ENCODE assay signal across 16 cellular contexts in the genomic region with DNA sequence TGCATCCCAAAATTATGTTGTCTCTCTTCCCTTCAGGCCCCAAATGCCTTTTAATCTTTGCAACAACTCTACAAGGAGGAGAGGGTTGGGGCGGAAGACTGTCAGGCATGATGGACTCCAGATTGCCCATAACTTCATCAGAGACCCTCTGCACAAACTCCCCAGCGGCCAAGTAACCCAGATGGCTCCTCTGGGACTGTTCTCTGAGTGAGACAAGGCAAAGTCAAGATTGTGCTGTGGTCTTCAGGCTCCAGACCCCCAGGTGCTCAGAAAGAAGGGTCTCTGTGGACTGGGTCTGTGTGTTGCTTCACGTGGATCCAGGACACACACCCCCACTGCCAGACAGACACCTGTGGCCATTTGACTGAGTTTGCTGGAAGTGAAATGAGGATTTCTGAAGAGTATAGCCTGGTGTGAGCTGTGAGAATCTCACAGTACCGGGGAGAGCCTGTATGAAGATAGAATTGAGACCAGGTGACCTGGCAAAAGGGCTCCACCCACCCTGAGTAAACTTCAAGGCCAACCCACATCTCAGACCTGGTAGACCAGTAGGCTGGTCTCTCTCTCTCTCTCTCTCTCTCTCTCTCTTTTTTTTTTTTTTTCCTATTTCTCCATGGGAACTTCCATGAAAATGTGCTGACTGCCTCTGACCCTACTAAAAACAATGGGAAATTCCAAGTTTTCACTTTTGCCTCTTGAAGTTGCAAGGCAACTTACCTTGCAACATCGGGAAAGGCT.
DNase-seq lines count a peak whose midpoint lies in the region; ATAC-seq and TF ChIP-seq lines count a peak whose summit lies in the region.
"Had no signal": no experiment of that assay in that cellular context is flagged by ENCODE, and none has a peak within 500 bp of the region (broad histone marks: within the 10 kb centered on the region; RNA-seq: fewer than 3 reads in every experiment).

No MANE protein-coding gene starts in this region.

- H3K79me1 ChIP-seq in mesendoderm (ENCODE audit: low read length): no peaks in the 10 kb centered on the region

- no peak overlapping the region for H4K8ac ChIP-seq in mesendoderm (ENCODE audit: low read depth, low read length)

- peaks cover 10% of the 10 kb centered on the region for H3K36me3 Mint-ChIP-seq in brain

- no peak overlapping the region for H4K5ac ChIP-seq in mesendoderm (ENCODE audit: low read length)

- H3K27ac Mint-ChIP-seq in brain: peak overlapping the region in 4 of 5 experiments; percentile 48 to 92 (median 66)

- no peak overlapping the region for H2BK120ac ChIP-seq in mesendoderm (ENCODE audit: low read depth, low read length)

- H3K27ac ChIP-seq in mesendoderm (ENCODE audit: low read depth, low read length) (no peak overlapping the region), thyroid gland (peak overlapping the region; percentile 91 to 98 (median 93)), psoas muscle (no peak overlapping the region)

- peaks cover 1 to 11% (median 6%) of the 10 kb centered on the region in 5 experiments for H3K9me3 Mint-ChIP-seq in brain

- no CpG with 5 or more reads among the region's 5 CpGs for WGBS in mesendoderm (ENCODE audit: extremely low coverage, insufficient coverage, low lambda C conversion rate)
- WGBS in thyroid gland, 2 donors: 67 to 69% methylated on average over 5 of the region's 5 CpGs
- WGBS in psoas muscle, 3 donors: 81 to 82% (median 82%) methylated on average over 5 of the region's 5 CpGs

- no peak overlapping the region for H3K23ac ChIP-seq in mesendoderm (ENCODE audit: low read length)

- H3K4me2 ChIP-seq in mesendoderm (ENCODE audit: low read length): no peak overlapping the region

- TF ChIP-seq POLR2A in thyroid gland (IDR thresholded peaks at IDR 0.05): peak in 1 of 2 donors; percentile 58

- no peak overlapping the region for H2BK15ac ChIP-seq in mesendoderm (replicated peaks; ENCODE audit: low read depth)

- no peak for ATAC-seq in psoas muscle

- TF ChIP-seq CTCF in brain (conservative IDR thresholded peaks at IDR 0.05) (no peak), thyroid gland (IDR thresholded peaks at IDR 0.05) (peak in 1 of 6 experiments; percentile 2), psoas muscle (IDR thresholded peaks at IDR 0.05) (no peak)

- H3K36me3 ChIP-seq in mesendoderm (ENCODE audit: control insufficient read depth, insufficient read depth, low read length) (no peaks in the 10 kb centered on the region), thyroid gland (no peaks in the 10 kb centered on the region), psoas muscle (ENCODE audit: insufficient read depth in 1 of 2, low read depth in 1 of 2) (no peaks in the 10 kb centered on the region)

- DNase-seq in LoVo (ENCODE audit: low spot score) (peak; percentile 43), mesendoderm (peak; percentile 17), thyroid gland (peak in 1 of 2 donors; percentile 57), psoas muscle (no peak), NCI-H1694 treated with DMSO at 0.1 percent for 48 hours (lab: John Stamatoyannopoulos, UW) (no peak), D341Med (ENCODE audit: low spot score) (no peak)
- DNase-seq: activated CD4-positive, CD25-positive, alpha-beta regulatory T cell treated with anti-CD3 and anti-CD28 coated beads, Interleukin-2, amount 50 U/mL, for 72 hours; DMS79; effector CD4-positive, alpha-beta T cell; midbrain; NCI-H146; NCI-H345; occipital lobe; stimulated activated CD4-positive, alpha-beta T cell treated with anti-CD3 and anti-CD28 coated beads, Interleukin-4, amount 100 ng/mL, for 1 hour; substantia nigra had no signal

- H2BK5ac ChIP-seq in mesendoderm (ENCODE audit: low read length): no peak overlapping the region

- no peak overlapping the region for H3K9ac ChIP-seq in mesendoderm (ENCODE audit: low read length)

- H3K18ac ChIP-seq in mesendoderm (ENCODE audit: low read length): no peak overlapping the region

- no peaks in the 10 kb centered on the region for H3K79me2 ChIP-seq in mesendoderm (ENCODE audit: control insufficient read depth, insufficient read depth, low read length)

- H3K4me1 Mint-ChIP-seq in brain: peaks cover 45% of the 10 kb centered on the region

- no peaks in the 10 kb centered on the region for H3K4me1 ChIP-seq in mesendoderm (ENCODE audit: control insufficient read depth, low read depth, low read length)
- peaks cover 57% of the 10 kb centered on the region in 2 donors for H3K4me1 ChIP-seq in thyroid gland
- H3K4me1 ChIP-seq in psoas muscle: no peaks in the 10 kb centered on the region

- H3K4me3 ChIP-seq in mesendoderm (ENCODE audit: low read length) (no peak overlapping the region), thyroid gland (replicated peaks in 1 of 3) (no peak overlapping the region), psoas muscle (no peak overlapping the region)

- H2AK5ac ChIP-seq in mesendoderm (ENCODE audit: low read length): no peak overlapping the region

- H3K4ac ChIP-seq in mesendoderm (ENCODE audit: low read depth, low read length): no peak overlapping the region

- no peak overlapping the region for H3K4me3 Mint-ChIP-seq in brain

- no peak overlapping the region for H3K56ac ChIP-seq in mesendoderm (ENCODE audit: low read length)

- H3K27me3 Mint-ChIP-seq in brain: peaks cover 3% of the 10 kb centered on the region

- H3K27me3 ChIP-seq in mesendoderm (ENCODE audit: insufficient read depth, low read length, poor library complexity): no peaks in the 10 kb centered on the region
- no peaks in the 10 kb centered on the region for H3K27me3 ChIP-seq in thyroid gland
- H3K27me3 ChIP-seq in psoas muscle (ENCODE audit: insufficient read depth in 3 of 3, low read length in 2 of 3): peaks cover 0 to 8% (median 0%) of the 10 kb centered on the region in 3 donors

- intact Hi-C loops in thyroid gland (cut with DNase I) (no loop called here), psoas muscle (cut with DNase I) (no loop called here)

- H3K9me3 ChIP-seq in thyroid gland (no peaks in the 10 kb centered on the region), psoas muscle (peaks cover 7% of the 10 kb centered on the region)

Comparison
In these comparisons a context has a peak if more than half of its experiments do, and no peak if none do; other contexts are left out.
1. DNase-seq: peak in LoVo (single experiment) and mesendoderm (single experiment); none in psoas muscle (0 of 2), NCI-H1694 treated with DMSO at 0.1 percent for 48 hours (single experiment) and D341Med (single experiment).
2. H3K27ac ChIP-seq: peak in thyroid gland (3 of 3); none in mesendoderm (single experiment) and psoas muscle (single experiment).